ENCODE assay signal across 9 cellular contexts in the genomic region with DNA sequence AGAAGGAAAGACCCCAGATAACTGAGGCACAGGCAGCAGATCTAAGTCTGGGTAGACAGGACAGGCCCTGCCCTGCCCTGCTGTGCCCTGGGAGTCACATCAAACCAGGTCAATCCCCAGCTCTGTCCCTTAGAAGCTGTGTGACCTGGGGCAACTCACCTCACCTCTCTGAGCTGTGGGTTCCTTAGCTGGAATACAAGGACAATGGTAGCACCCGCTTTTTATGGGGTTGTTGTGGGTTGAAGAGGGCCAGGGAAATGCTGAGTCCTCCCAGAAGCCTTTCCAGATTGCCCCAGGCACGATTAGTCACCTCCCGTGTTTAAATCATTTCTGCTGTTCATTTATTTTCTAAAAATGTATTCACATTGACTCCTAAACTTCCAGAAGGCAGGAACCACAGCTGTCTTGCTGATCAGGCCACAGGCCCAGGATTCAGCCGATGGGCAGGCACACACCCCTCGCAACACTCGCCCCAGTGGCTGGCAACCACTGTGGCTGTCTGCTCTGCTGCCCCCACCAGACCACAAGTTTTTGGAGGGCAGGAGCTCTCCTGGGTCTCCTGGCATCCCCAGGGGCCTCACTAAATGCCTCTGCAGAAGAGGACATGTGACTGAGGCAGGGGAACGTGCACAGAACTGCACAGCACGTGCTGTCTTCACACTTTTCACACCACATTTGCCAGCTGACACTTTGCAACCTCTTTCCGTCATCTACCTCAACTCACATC. TPM values are rescaled to one million over a fixed set of nuclear protein-coding genes. Genes with fewer than 3 reads are reported as not detected.
DNase-seq lines count a peak whose midpoint lies in the region; ATAC-seq and TF ChIP-seq lines count a peak whose summit lies in the region.
"Had no signal": no experiment of that assay in that cellular context is flagged by ENCODE, and none has a peak within 500 bp of the region (broad histone marks: within the 10 kb centered on the region; RNA-seq: fewer than 3 reads in every experiment).

No MANE protein-coding gene starts in this region.

- no peak overlapping the region for H2BK12ac ChIP-seq in H9 (ENCODE audit: insufficient read length, low read depth, low read length)

- H3K18ac ChIP-seq in H9 (ENCODE audit: insufficient read length, low read depth, low read length) = no peak overlapping the region

- no peak overlapping the region for H3K56ac ChIP-seq in H9 (ENCODE audit: insufficient read length, low read depth, low read length)

- no peak overlapping the region for H2BK15ac ChIP-seq in H9 (ENCODE audit: low read depth, low read length)

- no CpG with 5 or more reads among the region's 9 CpGs for WGBS in H9 (ENCODE audit: extremely low coverage, insufficient read length, low lambda C conversion rate)
- 38 to 52% methylated on average over 9 of the region's 9 CpGs for WGBS in esophagus, 2 donors
- 51 to 58% (median 56%) methylated on average over 9 of the region's 9 CpGs for WGBS in spleen, 5 donors

- no peaks in the 10 kb centered on the region for H3K9me3 Mint-ChIP-seq in H9

- H3K79me2 ChIP-seq in H9 (ENCODE audit: insufficient read depth, low read length) = no peaks in the 10 kb centered on the region

- H3K23ac ChIP-seq in H9 (ENCODE audit: insufficient read length, low read depth, low read length) = no peak overlapping the region

- no peak for TF ChIP-seq POLR2A in spleen (IDR thresholded peaks at IDR 0.05)

- H3K27ac Mint-ChIP-seq in H9 = peak overlapping the region in 2 of 3 experiments; percentile 11 to 40; a peak in 1 of 7 replicates

- H4K5ac ChIP-seq in H9 (ENCODE audit: insufficient read length, low read depth, low read length) = no peak overlapping the region

- H3K23me2 ChIP-seq in H9 (ENCODE audit: insufficient read length, low read depth, low read length, poor library complexity, severe bottlenecking) = no peaks in the 10 kb centered on the region

- peaks cover 32 to 44% of the 10 kb centered on the region in 2 experiments for H3K4me1 Mint-ChIP-seq in H9

- H3K36me3 ChIP-seq in esophagus (ENCODE audit: control insufficient read depth in 2 of 2, insufficient read depth in 2 of 2, low read length in 1 of 2) (no peaks in the 10 kb centered on the region), spleen (peaks cover 0 to 20% (median 2%) of the 10 kb centered on the region in 6 donors)

- intact Hi-C loops in spleen (cut with DNase I; ENCODE audit: low total_unique reads) = no loop called here

- peaks cover 8% of the 10 kb centered on the region; the same call in 1 of the 2 replicates for H3K4me1 ChIP-seq in H9 (ENCODE audit: insufficient read depth, low read length)
- peaks cover 4 to 5% of the 10 kb centered on the region in 2 donors for H3K4me1 ChIP-seq in esophagus (ENCODE audit: control insufficient read depth in 2 of 2, insufficient read depth in 2 of 2, low read length in 1 of 2)
- peaks cover 52 to 100% (median 91%) of the 10 kb centered on the region in 6 donors for H3K4me1 ChIP-seq in spleen

- H3K9me3 ChIP-seq in H9 (ENCODE audit: control insufficient read depth, low read depth, low read length) (no peaks in the 10 kb centered on the region), esophagus (ENCODE audit: control insufficient read depth in 2 of 2, insufficient read depth in 1 of 2, low read depth in 1 of 2, low read length in 1 of 2) (no peaks in the 10 kb centered on the region), spleen (no peaks in the 10 kb centered on the region)

- H4K8ac ChIP-seq in H9 (replicated peaks; ENCODE audit: insufficient read length, low read depth, low read length) = no peak overlapping the region

- DNase-seq in H9 = no peak
- DNase-seq in SK-MEL-5 (ENCODE audit: low read depth, low spot score) = peak; percentile 52
- DNase-seq in spleen = peak; percentile 79
- DNase-seq in superior temporal gyrus (ENCODE audit: extremely low spot score) = no peak

- no peak overlapping the region for H4K91ac ChIP-seq in H9 (ENCODE audit: insufficient read length, low read depth, low read length)

- no peak overlapping the region for H3K4me2 ChIP-seq in H9 (ENCODE audit: insufficient read depth, insufficient read length, low read length)

- H3K36me3 Mint-ChIP-seq in H9 (ENCODE audit: insufficient read depth in 1 of 3, low read depth in 3 of 3) = no peaks in the 10 kb centered on the region

- H3K27me3 ChIP-seq in H9 (ENCODE audit: insufficient read depth, low read length) = no peaks in the 10 kb centered on the region
- H3K27me3 ChIP-seq in esophagus (ENCODE audit: control insufficient read depth in 1 of 2, insufficient read depth in 2 of 2, low read length in 2 of 2) = no peaks in the 10 kb centered on the region
- no peaks in the 10 kb centered on the region for H3K27me3 ChIP-seq in spleen (replicated peaks in 1 of 7)

- H3T11ph ChIP-seq in H9 (ENCODE audit: low read length) = no peak overlapping the region

- H2BK120ac ChIP-seq in H9 (ENCODE audit: low read depth, low read length, poor library complexity, severe bottlenecking) = no peak overlapping the region

- in situ Hi-C loops in SK-MEL-5 (cut with HindIII; ENCODE audit: low pct_unique_long_range_greater_than_20kb, low sequenced_read_pairs) = no loop called here

- H2BK20ac ChIP-seq in H9 (ENCODE audit: low read depth, low read length, poor library complexity, severe bottlenecking) = no peak overlapping the region

- no peaks in the 10 kb centered on the region for H3K79me1 ChIP-seq in H9 (ENCODE audit: insufficient read depth, low read depth, low read length, poor library complexity, severe bottlenecking)

- H4K20me1 ChIP-seq in H9 (ENCODE audit: control insufficient read depth, insufficient read depth, insufficient read length) = no peaks in the 10 kb centered on the region

- ATAC-seq in HG03025 (IDR thresholded peaks at IDR 0.05; ENCODE audit: low FRiP score, unreplicated experiment) (no peak), GM21786 (IDR thresholded peaks at IDR 0.05; ENCODE audit: unreplicated experiment) (no peak), HG02642 (IDR thresholded peaks at IDR 0.05; ENCODE audit: poor library complexity, unreplicated experiment) (no peak)

- no peak overlapping the region for H3K9ac ChIP-seq in H9 (ENCODE audit: extremely low read depth, insufficient read length, low read length)

- TF ChIP-seq CTCF in H9 (conservative IDR thresholded peaks at IDR 0.05) (no peak), spleen (IDR thresholded peaks at IDR 0.05 in 8 of 11, conservative IDR thresholded peaks at IDR 0.05 in 3 of 11) (no peak)

- H3K27ac ChIP-seq in H9 (ENCODE audit: insufficient read length, low read depth, low read length) = no peak overlapping the region
- H3K27ac ChIP-seq in esophagus (ENCODE audit: low read depth in 2 of 2, low read length in 1 of 2) = peak overlapping the region; percentile 18 to 37
- peak overlapping the region; percentile 40 to 97 (median 90) for H3K27ac ChIP-seq in spleen

- H3K4me3 ChIP-seq in esophagus (ENCODE audit: low read depth in 1 of 2, low read length in 2 of 2) = no peak overlapping the region
- H3K4me3 ChIP-seq in spleen = peak overlapping the region in 6 of 8 donors; percentile 22 to 76 (median 56)

- peak overlapping the region in 1 of 2 experiments; percentile 10; a peak in 1 of 5 replicates for H3K4me3 Mint-ChIP-seq in H9

- no peak overlapping the region for H3K14ac ChIP-seq in H9 (ENCODE audit: insufficient read depth, low read length)

- no peak overlapping the region for H2AFZ ChIP-seq in H9 (ENCODE audit: low read length)

- no peaks in the 10 kb centered on the region for H3K27me3 Mint-ChIP-seq in H9 (ENCODE audit: low read depth)

- H2AK5ac ChIP-seq in H9 (ENCODE audit: insufficient read length, low read length) = no peak overlapping the region

- no peak overlapping the region for H3K4ac ChIP-seq in H9 (ENCODE audit: low read depth, low read length)

- no peak overlapping the region for H2BK5ac ChIP-seq in H9 (ENCODE audit: insufficient read length, low read length)

RNA-seq across cellular contexts. Expression of a gene that starts 3.0 kb away (rescaled TPM):
- total RNA-seq in H9 (2021) (0.09 and 0.15 TPM in 2 replicates), spleen (100 to 1,000 TPM in 3 of 7 donors, 10 to 100 TPM in 4; 68.4 to 220 (median 91.7) TPM)
- 0.50 and 0.80 TPM in 2 replicates for total RNA-seq in SK-MEL-5 (2014; rRNA removed; shearing (Covaris generic))
- 0.35 and 1.0 TPM in 2 replicates for polyA plus RNA-seq in SK-MEL-5 (2015; cell fraction: cytosol; rRNA removed)
- 3.6 and 5.4 TPM in 2 replicates for polyA plus RNA-seq in SK-MEL-5 (2015; cell fraction: nucleus; rRNA removed)
- polyA plus RNA-seq in esophagus (1 to 10 TPM in 1 of 2 donors, under 1 TPM in 1; 0.86 to 2.0 TPM), spleen (10 to 100 TPM; 23.6 to 30.9 (median 23.7) TPM)

RNA-seq across cellular contexts. Expression of a gene that starts 32.8 kb away (rescaled TPM):
- total RNA-seq in H9 (2021) (not detected in 2 replicates), spleen (10 to 100 TPM in 5 of 7 donors, 1 to 10 TPM in 2; 8.8 to 23.8 (median 14.1) TPM)
- total RNA-seq in SK-MEL-5 (2014; rRNA removed; shearing (Covaris generic)) = not detected in 2 replicates
- polyA plus RNA-seq in SK-MEL-5 (2015; cell fraction: cytosol; rRNA removed) = 0.22 TPM in 1 of 2 replicates, not detected in the other
- not detected in 2 replicates for polyA plus RNA-seq in SK-MEL-5 (2015; cell fraction: nucleus; rRNA removed)
- polyA plus RNA-seq in esophagus (under 1 TPM; 0.54 to 0.63 TPM), spleen (10 to 100 TPM; 17.7 to 50.0 (median 34.8) TPM)
- total RNA-seq: activated CD8-positive, alpha-beta memory T cell treated with anti-CD3 and anti-CD28 coated beads for 36 hours had no signal

Comparison
In these comparisons a context has a peak if more than half of its experiments do, and no peak if none do; other contexts are left out.
1. DNase-seq: peak in SK-MEL-5 (single experiment) and spleen (single experiment); none in H9 (single experiment) and superior temporal gyrus (single experiment).
2. H3K4me3 ChIP-seq: peak in spleen (6 of 8); none in esophagus (0 of 2).
3. RNA of a gene that starts 3.0 kb away (total RNA-seq): 68.4 to 220 TPM in spleen; 0.50 to 0.80 TPM in SK-MEL-5 and 0.09 to 0.15 TPM in H9; every median in the first group is over 10 times any median in the second.